In the genomic region with DNA sequence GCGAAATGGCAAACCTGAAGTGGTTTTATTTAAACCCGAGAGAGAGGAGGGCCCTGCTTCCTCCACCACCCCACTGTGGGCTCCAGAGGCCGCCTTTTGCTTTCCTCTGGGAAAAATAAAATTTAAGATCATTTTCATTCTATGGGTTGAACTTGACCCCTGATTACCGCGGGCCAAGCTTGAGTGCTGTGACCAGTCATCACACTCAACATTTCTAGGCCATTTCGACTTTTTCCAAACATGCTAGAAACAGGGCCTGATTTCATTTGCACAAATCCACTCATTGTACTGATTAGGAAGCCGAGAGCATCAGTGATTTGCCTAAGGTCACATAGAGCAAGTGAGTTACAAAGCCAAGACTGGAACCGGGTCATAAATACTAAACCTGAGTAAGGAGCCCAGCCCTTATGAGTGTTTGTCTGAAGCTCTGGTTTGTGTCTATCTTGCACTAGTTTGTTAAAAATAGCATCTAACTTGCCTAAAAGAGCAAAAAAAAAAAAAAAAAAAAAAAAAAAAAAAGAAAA, we compare ENCODE assay signal across 26 cellular contexts.
"Had no signal": no experiment of that assay in that cellular context is flagged by ENCODE, and none has a peak within 500 bp of the region (broad histone marks: within the 10 kb centered on the region; RNA-seq: fewer than 3 reads in every experiment).

No MANE protein-coding gene starts in this region.

- H3K4me3 ChIP-seq: adrenal gland, MG63, Peyer's patch, SJCRH30 had no signal

- H3K4me3 Mint-ChIP-seq: activated naive CD8-positive, alpha-beta T cell treated with anti-CD3 and anti-CD28 coated beads, Interleukin-2, amount 10 ng/mL, durations not matched to agents 7 days and 5 days; T-helper 2 cell treated with Interferon-gamma antibody and Interleukin-4, amounts not matched to agents 5 μg/mL and 100 μg/mL, for 36 hours had no signal

- H3K27ac ChIP-seq: adrenal gland, Peyer's patch, RWPE1, SJCRH30 had no signal

- H3K4me2 ChIP-seq: SK-N-SH had no signal

- H3K9me3 ChIP-seq: adrenal gland, MG63, Peyer's patch, SJCRH30, SK-N-SH had no signal

- H3K36me3 Mint-ChIP-seq: activated naive CD8-positive, alpha-beta T cell treated with anti-CD3 and anti-CD28 coated beads, Interleukin-2, amount 10 ng/mL, durations not matched to agents 7 days and 5 days had no signal

- H3K9ac ChIP-seq: SK-N-SH had no signal

- H3K4me1 ChIP-seq: adrenal gland, Peyer's patch, SJCRH30 had no signal

- H3K9me3 Mint-ChIP-seq: activated naive CD8-positive, alpha-beta T cell treated with anti-CD3 and anti-CD28 coated beads, Interleukin-2, amount 10 ng/mL, durations not matched to agents 7 days and 5 days; T-helper 2 cell treated with Interferon-gamma antibody and Interleukin-4, amounts not matched to agents 5 μg/mL and 100 μg/mL, for 36 hours had no signal

- H3K36me3 ChIP-seq: adrenal gland, MG63, Peyer's patch, SJCRH30 had no signal

- H3K27ac Mint-ChIP-seq: activated naive CD8-positive, alpha-beta T cell treated with anti-CD3 and anti-CD28 coated beads, Interleukin-2, amount 10 ng/mL, durations not matched to agents 7 days and 5 days; T-helper 2 cell treated with Interferon-gamma antibody and Interleukin-4, amounts not matched to agents 5 μg/mL and 100 μg/mL, for 36 hours had no signal

- DNase-seq: activated CD4-positive, alpha-beta T cell treated with anti-CD3 and anti-CD28 coated beads for 48 hours; activated CD4-positive, alpha-beta T cell treated with anti-CD3 and anti-CD28 coated beads, Interleukin-2, amount 50 U/mL, for 4 hours; activated CD8-positive, alpha-beta memory T cell treated with anti-CD3 and anti-CD28 coated beads, Interleukin-2, amount 50 U/mL, for 4 hours; activated naive CD4-positive, alpha-beta T cell treated with anti-CD3 and anti-CD28 coated beads, Interleukin-2, amount 50 U/mL, for 16 hours; activated T-cell treated with anti-CD3 and anti-CD28 coated beads, Interleukin-2, amount 50 U/mL, for 1 hour; anterior cingulate cortex; caudate nucleus; MG63; MV-4-11; NCI-H1092 treated with DMSO at 0.1 percent for 48 hours; NCI-H1417 treated with DMSO at 0.1 percent for 48 hours; NCI-H1694; NCI-H2029; NCI-H345; NCI-H510A; NCI-H526 treated with DMSO at 0.1 percent for 48 hours; NCI-H82; Right ventricle myocardium superior; SJCRH30; T-helper 1 cell had no signal

- H3K27me3 ChIP-seq: adrenal gland, MG63, Peyer's patch had no signal
